In genomic region chr14:59028476-59029202, GRCh38 we compare ENCODE assay signal across 1 cellular context.
TF ChIP-seq lines count a peak whose summit lies in the region.

No MANE protein-coding gene starts in this region.

TF ChIP-seq in HEK293, 187 proteins besides CTCF, POLR2A, EP300 and RAD21 (continued from another document):
- TF ChIP-seq ZNF692 (tag by site-specific recombination; IDR thresholded peaks at IDR 0.05) (peak; percentile 19; the same call in 1 of the 2 replicates), ZNF416 (tag by site-specific recombination; IDR thresholded peaks at IDR 0.05) (no peak), ZNF549 (tag by site-specific recombination; IDR thresholded peaks at IDR 0.05) (no peak)
- TF ChIP-seq, protein P1, sequence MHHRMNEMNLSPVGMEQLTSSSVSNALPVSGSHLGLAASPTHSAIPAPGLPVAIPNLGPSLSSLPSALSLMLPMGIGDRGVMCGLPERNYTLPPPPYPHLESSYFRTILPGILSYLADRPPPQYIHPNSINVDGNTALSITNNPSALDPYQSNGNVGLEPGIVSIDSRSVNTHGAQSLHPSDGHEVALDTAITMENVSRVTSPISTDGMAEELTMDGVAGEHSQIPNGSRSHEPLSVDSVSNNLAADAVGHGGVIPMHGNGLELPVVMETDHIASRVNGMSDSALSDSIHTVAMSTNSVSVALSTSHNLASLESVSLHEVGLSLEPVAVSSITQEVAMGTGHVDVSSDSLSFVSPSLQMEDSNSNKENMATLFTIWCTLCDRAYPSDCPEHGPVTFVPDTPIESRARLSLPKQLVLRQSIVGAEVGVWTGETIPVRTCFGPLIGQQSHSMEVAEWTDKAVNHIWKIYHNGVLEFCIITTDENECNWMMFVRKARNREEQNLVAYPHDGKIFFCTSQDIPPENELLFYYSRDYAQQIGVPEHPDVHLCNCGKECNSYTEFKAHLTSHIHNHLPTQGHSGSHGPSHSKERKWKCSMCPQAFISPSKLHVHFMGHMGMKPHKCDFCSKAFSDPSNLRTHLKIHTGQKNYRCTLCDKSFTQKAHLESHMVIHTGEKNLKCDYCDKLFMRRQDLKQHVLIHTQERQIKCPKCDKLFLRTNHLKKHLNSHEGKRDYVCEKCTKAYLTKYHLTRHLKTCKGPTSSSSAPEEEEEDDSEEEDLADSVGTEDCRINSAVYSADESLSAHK (tag by site-specific recombination; IDR thresholded peaks at IDR 0.05): no peak
TF ChIP-seq in HEK293: peak in this region for 16.
